26 cellular contexts compared by ENCODE assay signal in genomic region chrX:140346711-140347110, GRCh38.
DNase-seq lines count a peak whose midpoint lies in the region; ATAC-seq and TF ChIP-seq lines count a peak whose summit lies in the region.
"Had no signal": no experiment of that assay in that cellular context is flagged by ENCODE, and none has a peak within 500 bp of the region (broad histone marks: within the 10 kb centered on the region; RNA-seq: fewer than 3 reads in every experiment).

No MANE protein-coding gene starts in this region.

- TF ChIP-seq CTCF in epithelial cell of proximal tubule (conservative IDR thresholded peaks at IDR 0.05; ENCODE audit: low read depth, low read length) (no peak), neural progenitor cell (IDR thresholded peaks at IDR 0.05) (no peak)

- no peaks in the 10 kb centered on the region for H3K36me3 Mint-ChIP-seq in neural progenitor cell
- H3K36me3 Mint-ChIP-seq: IgD-negative memory B cell had no signal

- no peaks in the 10 kb centered on the region for H3K27me3 Mint-ChIP-seq in neural progenitor cell (ENCODE audit: insufficient read depth, low read depth)
- H3K27me3 Mint-ChIP-seq: IgD-negative memory B cell had no signal

- no peaks in the 10 kb centered on the region for H3K79me2 ChIP-seq in neural progenitor cell (ENCODE audit: low read depth)

- H3K27me3 ChIP-seq in HUES64 (ENCODE audit: insufficient read depth, low read length): no peaks in the 10 kb centered on the region
- H3K27me3 ChIP-seq in neural progenitor cell: no peaks in the 10 kb centered on the region
- H3K27me3 ChIP-seq: Peyer's patch, vagina had no signal

- no peak overlapping the region for H3K4me3 ChIP-seq in HUES64 (ENCODE audit: low read length)
- no peak overlapping the region for H3K4me3 ChIP-seq in epithelial cell of proximal tubule (ENCODE audit: low read depth, low read length)
- H3K4me3 ChIP-seq in neural progenitor cell: no peak overlapping the region
- H3K4me3 ChIP-seq: A549, Peyer's patch, thoracic aorta, vagina had no signal

- H3K27ac Mint-ChIP-seq in neural progenitor cell: peak overlapping the region; percentile 11
- H3K27ac Mint-ChIP-seq: activated T-cell treated with anti-CD3 and anti-CD28 coated beads, Interleukin-2, amount 50 U/mL, for 72 hours; IgD-negative memory B cell had no signal

- 34% methylated on average over 1 of the region's 1 CpG for WGBS in HUES64

- no peak for ATAC-seq in left lobe of liver
- no peak for ATAC-seq in HG03520 (IDR thresholded peaks at IDR 0.05; ENCODE audit: unreplicated experiment)
- ATAC-seq: A549; activated T-cell treated with anti-CD3 and anti-CD28 coated beads, Interleukin-2, amount 50 U/mL, for 72 hours had no signal

- in situ Hi-C loops in Caki2 (cut with HindIII; ENCODE audit: low pct_unique_long_range_greater_than_20kb, low sequenced_read_pairs): no loop called here

- no peak overlapping the region for H3K4me2 ChIP-seq in neural progenitor cell
- H3K4me2 ChIP-seq: A549 had no signal

- H3K4me1 Mint-ChIP-seq in neural progenitor cell: peaks cover 7% of the 10 kb centered on the region
- H3K4me1 Mint-ChIP-seq: IgD-negative memory B cell had no signal

- no peak overlapping the region for H3K4me3 Mint-ChIP-seq in neural progenitor cell
- H3K4me3 Mint-ChIP-seq: activated T-cell treated with anti-CD3 and anti-CD28 coated beads, Interleukin-2, amount 50 U/mL, for 72 hours; IgD-negative memory B cell had no signal

- H3F3A ChIP-seq in neural progenitor cell (ENCODE audit: low read depth): peaks cover 11% of the 10 kb centered on the region

- H2AFZ ChIP-seq in neural progenitor cell (replicated peaks): no peak overlapping the region

- H3K36me3 ChIP-seq in HUES64 (ENCODE audit: insufficient read depth, low read length) (no peaks in the 10 kb centered on the region), neural progenitor cell (no peaks in the 10 kb centered on the region)
- H3K36me3 ChIP-seq: Peyer's patch, thoracic aorta, vagina, WERI-Rb-1 had no signal

- peak overlapping the region; percentile 73; the same call in 1 of the 2 replicates for H3K27ac ChIP-seq in HUES64 (ENCODE audit: low read depth, low read length)
- no peak overlapping the region for H3K27ac ChIP-seq in neural progenitor cell
- H3K27ac ChIP-seq: A549, epithelial cell of prostate, Peyer's patch, thoracic aorta, vagina, WERI-Rb-1 had no signal

- H3K9me3 ChIP-seq in HUES64 (ENCODE audit: insufficient read depth, low read depth, low read length) (no peaks in the 10 kb centered on the region), neural progenitor cell (ENCODE audit: low read depth) (no peaks in the 10 kb centered on the region)
- H3K9me3 ChIP-seq: A549, Peyer's patch, thoracic aorta, vagina had no signal

- no peaks in the 10 kb centered on the region for H4K20me1 ChIP-seq in neural progenitor cell (ENCODE audit: low read depth)

- H3K4me1 ChIP-seq in HUES64 (ENCODE audit: insufficient read depth, low read length) (peaks cover 28% of the 10 kb centered on the region), neural progenitor cell (no peaks in the 10 kb centered on the region)
- H3K4me1 ChIP-seq: A549, Peyer's patch, vagina had no signal

- H3K9me3 Mint-ChIP-seq in neural progenitor cell: no peaks in the 10 kb centered on the region
- H3K9me3 Mint-ChIP-seq: IgD-negative memory B cell had no signal

- no peak overlapping the region for H3K9ac ChIP-seq in HUES64 (ENCODE audit: low read depth, low read length)
- H3K9ac ChIP-seq in neural progenitor cell: no peak overlapping the region

- DNase-seq in Caki2 (ENCODE audit: low read depth) (peak; percentile 21), epithelial cell of proximal tubule (ENCODE audit: low read depth) (peak; percentile 26), neural progenitor cell (ENCODE audit: low spot score) (no peak), AML-193 (lab: John Stamatoyannopoulos, UW) (no peak), left lobe of liver (ENCODE audit: low spot score) (no peak)
- no peak for DNase-seq in activated CD4-positive, CD25-positive, alpha-beta regulatory T cell treated with anti-CD3 and anti-CD28 coated beads, Interleukin-2, amount 50 U/mL, for 72 hours
- DNase-seq: activated CD4-positive, alpha-beta T cell treated with anti-CD3 and anti-CD28 coated beads, Interleukin-2, amount 50 U/mL, for 1 hour; activated naive CD4-positive, alpha-beta T cell; activated T-cell treated with anti-CD3 and anti-CD28 coated beads, Interleukin-2, amount 50 U/mL, for 72 hours; DMS79; NCI-H1105; NCI-H187 treated with DMSO at 0.1 percent for 48 hours; NCI-H2171 treated with DMSO at 0.1 percent for 48 hours; NCI-H524 treated with DMSO at 0.1 percent for 48 hours; Peyer's patch; stimulated activated naive CD4-positive, alpha-beta T cell treated with Interleukin-2 at 50 U/mL for 16 hours; SW 1271; T-helper 9 cell; WERI-Rb-1 had no signal

Comparison
In these comparisons a context has a peak if more than half of its experiments do, and no peak if none do; other contexts are left out.
1. DNase-seq: peak in Caki2 (single experiment) and epithelial cell of proximal tubule (single experiment); none in neural progenitor cell (single experiment), AML-193 (0 of 2), left lobe of liver (single experiment) and activated CD4-positive, CD25-positive, alpha-beta regulatory T cell treated with anti-CD3 and anti-CD28 coated beads, Interleukin-2, amount 50 U/mL, for 72 hours (single experiment).